In genomic region chr1:40612345-40612831, GRCh38 we compare ENCODE assay signal across 9 cellular contexts. TPM values are rescaled to one million over a fixed set of nuclear protein-coding genes. Genes with fewer than 3 reads are reported as not detected.
DNase-seq lines count a peak whose midpoint lies in the region; ATAC-seq, FAIRE-seq and TF ChIP-seq lines count a peak whose summit lies in the region.
"Had no signal": no experiment of that assay in that cellular context is flagged by ENCODE, and none has a peak within 500 bp of the region (broad histone marks: within the 10 kb centered on the region; RNA-seq: fewer than 3 reads in every experiment).

No MANE protein-coding gene starts in this region.

- H3K27ac Mint-ChIP-seq in Calu3 (ENCODE audit: unreplicated experiment) (no peak overlapping the region), naive B cell (peak overlapping the region in 1 of 6 donors; percentile 44)
- H3K27ac Mint-ChIP-seq in stimulated activated naive B cell treated with anti-CD40 and anti-IgM and Interleukin-4, amounts not matched to agents 10 μg/mL and 1 μg/mL and 100 μg/mL, for 72 hours: no peak overlapping the region
- H3K27ac Mint-ChIP-seq: T-helper 1 cell treated with Interleukin-12 subunit alpha and Interleukin-12 subunit beta and Interleukin-4 antibody, amounts not matched to agents 30 μg/mL and 1 μg/mL, for 36 hours had no signal

- peaks cover 6% of the 10 kb centered on the region; the same call in 1 of the 2 replicates for H3K9me3 ChIP-seq in NT2/D1 (ENCODE audit: insufficient read depth, low read length)

- peak; percentile 71 for DNase-seq in Calu3
- peak; percentile 70 for DNase-seq in HTR-8/SVneo (ENCODE audit: insufficient read length, low spot score)
- DNase-seq in NT2/D1 (ENCODE audit: low read depth, low spot score): peak; percentile 83
- DNase-seq in activated CD8-positive, alpha-beta memory T cell treated with anti-CD3 and anti-CD28 coated beads, Interleukin-2, amount 50 U/mL, for 1 hour (ENCODE audit: extremely low read depth): peak; percentile 17
- no peak for DNase-seq in epithelial cell of proximal tubule (ENCODE audit: low read depth)
- DNase-seq in naive B cell: peak; percentile 64
- peak; percentile 63 for DNase-seq in stimulated activated naive B cell treated with anti-CD40 and anti-IgM and Interleukin-4, amounts not matched to agents 10 μg/mL and 1 μg/mL and 100 μg/mL, for 72 hours

- no peak overlapping the region for H3K9ac ChIP-seq in NT2/D1 (ENCODE audit: insufficient read length, low read depth)

- ATAC-seq in naive B cell (ENCODE audit: low read depth in 2 of 2) (peak; percentile 91 to 98), GM21526 (IDR thresholded peaks at IDR 0.05; ENCODE audit: low FRiP score, unreplicated experiment) (no peak)
- peak; percentile 98 to 99 for ATAC-seq in stimulated activated naive B cell treated with anti-CD40 and anti-IgM and Interleukin-4, amounts not matched to agents 10 μg/mL and 1 μg/mL and 100 μg/mL, for 72 hours (replicated peaks)

- H3K4me1 Mint-ChIP-seq in Calu3 (ENCODE audit: low read depth, unreplicated experiment) (no peaks in the 10 kb centered on the region), naive B cell (peaks cover 0 to 5% (median 2%) of the 10 kb centered on the region in 3 donors)
- H3K4me1 Mint-ChIP-seq in stimulated activated naive B cell treated with anti-CD40 and anti-IgM and Interleukin-4, amounts not matched to agents 10 μg/mL and 1 μg/mL and 100 μg/mL, for 72 hours: peaks cover 5 to 7% of the 10 kb centered on the region in 2 donors

- no peaks in the 10 kb centered on the region for H3K36me3 ChIP-seq in NT2/D1 (ENCODE audit: insufficient read depth, insufficient read length, low read length)

- H3K36me3 Mint-ChIP-seq in Calu3 (ENCODE audit: insufficient read depth, unreplicated experiment): no peaks in the 10 kb centered on the region
- no peaks in the 10 kb centered on the region for H3K36me3 Mint-ChIP-seq in naive B cell
- no peaks in the 10 kb centered on the region for H3K36me3 Mint-ChIP-seq in stimulated activated naive B cell treated with anti-CD40 and anti-IgM and Interleukin-4, amounts not matched to agents 10 μg/mL and 1 μg/mL and 100 μg/mL, for 72 hours

- no peak overlapping the region for H3K4me3 Mint-ChIP-seq in Calu3 (ENCODE audit: low read depth, unreplicated experiment)
- no peak overlapping the region for H3K4me3 Mint-ChIP-seq in naive B cell
- no peak overlapping the region for H3K4me3 Mint-ChIP-seq in stimulated activated naive B cell treated with anti-CD40 and anti-IgM and Interleukin-4, amounts not matched to agents 10 μg/mL and 1 μg/mL and 100 μg/mL, for 72 hours
- H3K4me3 Mint-ChIP-seq: T-helper 1 cell treated with Interleukin-12 subunit alpha and Interleukin-12 subunit beta and Interleukin-4 antibody, amounts not matched to agents 30 μg/mL and 1 μg/mL, for 36 hours had no signal

- TF ChIP-seq CTCF in Calu3 (IDR thresholded peaks at IDR 0.05; ENCODE audit: unreplicated experiment) (peak; percentile 66), epithelial cell of proximal tubule (conservative IDR thresholded peaks at IDR 0.05; ENCODE audit: low read depth, low read length) (peak; percentile 97)

- H3K27me3 Mint-ChIP-seq in Calu3 (ENCODE audit: unreplicated experiment) (peaks cover 27% of the 10 kb centered on the region), naive B cell (peaks cover 0 to 3% (median 0%) of the 10 kb centered on the region in 3 donors)
- H3K27me3 Mint-ChIP-seq in stimulated activated naive B cell treated with anti-CD40 and anti-IgM and Interleukin-4, amounts not matched to agents 10 μg/mL and 1 μg/mL and 100 μg/mL, for 72 hours: no peaks in the 10 kb centered on the region

- BruUV-seq in Calu3 (replicated peaks; lab: Mats Ljungman, UMichigan): no TSS peak

- H3K27me3 ChIP-seq in NT2/D1 (ENCODE audit: insufficient read depth, insufficient read length): no peaks in the 10 kb centered on the region

- peak; percentile 16 for FAIRE-seq in HTR-8/SVneo (lab: Jason Lieb, UNC)

- intact Hi-C loops in Calu3 (cut with micrococcal nuclease; ENCODE audit: unreplicated experiment): loop anchor here (5.0 to 10.0 kb wide), 2 partner anchors 230 to 342 kb away; no protein-coding TSS in a partner anchor

- H3K4me1 ChIP-seq in NT2/D1 (ENCODE audit: insufficient read depth, insufficient read length): no peaks in the 10 kb centered on the region

- H3K9me3 Mint-ChIP-seq in Calu3 (ENCODE audit: low read depth, unreplicated experiment) (peaks cover under 1% of the 10 kb centered on the region), naive B cell (peaks cover 0 to 2% (median 0%) of the 10 kb centered on the region in 7 donors)
- no peaks in the 10 kb centered on the region for H3K9me3 Mint-ChIP-seq in stimulated activated naive B cell treated with anti-CD40 and anti-IgM and Interleukin-4, amounts not matched to agents 10 μg/mL and 1 μg/mL and 100 μg/mL, for 72 hours
- H3K9me3 Mint-ChIP-seq: T-helper 1 cell treated with Interleukin-12 subunit alpha and Interleukin-12 subunit beta and Interleukin-4 antibody, amounts not matched to agents 30 μg/mL and 1 μg/mL, for 36 hours had no signal

- H3K4me3 ChIP-seq in NT2/D1 (ENCODE audit: insufficient read length, low read depth): no peak overlapping the region
- H3K4me3 ChIP-seq in epithelial cell of proximal tubule (ENCODE audit: low read depth, low read length): no peak overlapping the region

- CTCF ChIA-PET in Calu3 (lab: Charles Lee): no interaction called here

RNA-seq across cellular contexts. Expression of gene RIMS3, which starts 53.1 kb away (rescaled TPM):
- total RNA-seq in Calu3 (2022) (0.81 and 1.3 TPM in 2 replicates), epithelial cell of proximal tubule (1.8 and 4.2 TPM in 2 replicates)
- 1 to 10 TPM in 5 of 6 donors, under 1 TPM in 1; 0.93 to 2.9 (median 1.8) TPM for polyA plus RNA-seq in naive B cell (ENCODE audit: low read depth in 6 of 6)
